ENCODE assay signal across 8 cellular contexts in the genomic region with DNA sequence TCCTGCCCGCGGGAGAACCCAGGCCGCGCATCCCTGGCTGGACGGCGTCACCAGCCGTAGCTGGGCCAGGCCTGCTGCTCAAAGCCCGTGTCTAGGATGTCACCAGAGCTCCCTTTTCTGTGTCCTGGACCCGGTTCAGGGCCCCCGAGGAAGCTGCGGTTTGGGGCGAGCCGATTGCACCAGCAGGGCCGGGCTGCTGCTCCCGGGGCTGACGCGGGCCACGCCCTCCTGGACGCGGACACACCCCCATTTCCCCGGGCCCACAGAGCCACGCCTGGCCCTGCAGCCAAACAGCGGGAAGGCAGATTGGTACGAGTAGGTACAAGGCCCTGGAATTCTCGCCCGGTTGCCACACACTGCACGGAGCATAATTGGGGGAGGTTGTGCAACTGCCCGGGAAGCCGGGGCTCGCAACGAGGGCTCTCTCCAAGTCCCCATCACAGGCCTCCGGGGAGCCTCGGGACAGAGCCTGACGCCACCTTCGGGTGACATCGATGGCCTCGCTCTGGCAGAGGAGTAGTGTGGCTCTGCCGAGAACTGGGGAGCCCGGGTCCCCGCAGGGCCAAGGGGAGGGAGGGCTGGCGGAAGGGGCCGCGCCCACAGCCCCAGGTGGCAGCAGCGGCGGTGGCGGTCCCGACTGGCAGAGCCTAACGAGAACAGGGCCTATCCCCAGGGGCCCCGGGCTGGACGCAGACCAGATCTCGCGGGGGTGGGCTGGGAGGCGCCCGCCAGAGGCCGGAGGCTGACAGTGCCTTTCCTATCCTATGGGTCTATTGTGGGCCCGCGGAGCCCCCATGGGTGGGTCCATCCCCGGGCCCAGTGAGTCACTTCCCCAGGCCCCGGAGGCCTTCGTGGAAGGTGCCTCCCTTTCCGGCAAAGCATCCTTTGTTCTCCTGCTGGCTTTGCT. TPM values are rescaled to one million over a fixed set of nuclear protein-coding genes. Genes with fewer than 3 reads are reported as not detected.
DNase-seq lines count a peak whose midpoint lies in the region; ATAC-seq, FAIRE-seq and TF ChIP-seq lines count a peak whose summit lies in the region.

No MANE protein-coding gene starts in this region.

- TF ChIP-seq CTCF in A549 (IDR thresholded peaks at IDR 0.05) (peak; percentile 13; the same call in 1 of the 3 replicates), Peyer's patch (IDR thresholded peaks at IDR 0.05) (peak in 2 of 6 experiments; percentile 13 to 21)

- WGBS in A549 (ENCODE audit: missing lambda C conversion rate), result 40% methylated on average over 60 of the region's 61 CpGs

- CTCF ChIA-PET in A549 (lab: Yijun Ruan, JAX), result interaction anchor here (0.7 to 5.3 kb wide), 12 partner anchors 24 to 326 kb away, joined by 3 to 44 read pairs (median 4); a partner anchor contains a TSS

- TF ChIP-seq POLR2A in A549 (IDR thresholded peaks at IDR 0.05; ENCODE audit: low read length), result no peak
- TF ChIP-seq POLR2A in Peyer's patch (IDR thresholded peaks at IDR 0.05), result no peak

- H3K4me1 ChIP-seq in A549 (peaks cover 24% of the 10 kb centered on the region), Peyer's patch (peaks cover 0 to 19% (median 6%) of the 10 kb centered on the region in 4 donors)

- intact Hi-C loops in cardiac septum (cut with DNase I), result loop anchor here (1.0 kb wide), 2 partner anchors 25 to 85 kb away; no protein-coding TSS in a partner anchor
- intact Hi-C loops in posterior vena cava (cut with DNase I), result no loop called here

- H3K27me3 ChIP-seq in Peyer's patch, result no peaks in the 10 kb centered on the region

- DNase-seq in A549 (ENCODE audit: low read depth in 1 of 2, low spot score in 1 of 2) (peak; percentile 76 to 93), Peyer's patch (peak; percentile 69 to 86 (median 80)), cardiac septum (ENCODE audit: low spot score) (peak; percentile 92), posterior vena cava (ENCODE audit: low spot score) (peak; percentile 95)
- peak; percentile 53 for DNase-seq in activated naive CD4-positive, alpha-beta T cell treated with anti-CD3 and anti-CD28 coated beads, Interleukin-2, amount 50 U/mL, for 16 hours

- TF ChIP-seq EP300 in A549 (IDR thresholded peaks at IDR 0.05), result no peak

- H3K27ac ChIP-seq in A549 (peak overlapping the region; percentile 67 to 84), Peyer's patch (peak overlapping the region; percentile 31 to 58 (median 43))

- POLR2A ChIA-PET in A549 (lab: Yijun Ruan, JAX), result interaction anchor here (1.7 to 2.0 kb wide), 3 partner anchors 16 to 25 kb away, joined by 6 to 14 read pairs (median 6); a partner anchor contains a TSS

- no peaks in the 10 kb centered on the region for H3K36me3 ChIP-seq in Peyer's patch

- no peaks in the 10 kb centered on the region for H3K9me3 ChIP-seq in A549
- no peaks in the 10 kb centered on the region for H3K9me3 ChIP-seq in Peyer's patch

- ATAC-seq in A549 (peak; percentile 90 to 92), GM21825 (IDR thresholded peaks at IDR 0.05; ENCODE audit: unreplicated experiment) (peak; percentile 78), GM21447 (IDR thresholded peaks at IDR 0.05; ENCODE audit: unreplicated experiment) (no peak), GM21515 (IDR thresholded peaks at IDR 0.05; ENCODE audit: unreplicated experiment) (no peak)

- FAIRE-seq in A549 (lab: Jason Lieb, UNC), result no peak

- H3K4me3 ChIP-seq in A549, result peak overlapping the region; percentile 35
- H3K4me3 ChIP-seq in Peyer's patch, result peak overlapping the region; percentile 6 to 47 (median 38)

- peak in 1 of 2 experiments; percentile 26; a peak in 1 of 5 replicates for TF ChIP-seq RAD21 in A549 (conservative IDR thresholded peaks at IDR 0.05 in 1 of 2, IDR thresholded peaks at IDR 0.05 in 1 of 2)

- H3K4me2 ChIP-seq in A549, result peak overlapping the region; percentile 81

TF ChIP-seq in A549, 52 proteins besides CTCF, POLR2A, EP300 and RAD21:
- TF ChIP-seq JUN (IDR thresholded peaks at IDR 0.05), result peak in 1 of 2 experiments; percentile 50; a peak in 3 of 5 replicates
- no peak for TF ChIP-seq MAFK (IDR thresholded peaks at IDR 0.05; ENCODE audit: partially characterized antibody)
- TF ChIP-seq CEBPB (IDR thresholded peaks at IDR 0.05), result peak; percentile 77 to 78; a peak in 3 of 4 replicates
- TF ChIP-seq GATA3 (IDR thresholded peaks at IDR 0.05; ENCODE audit: borderline replicate concordance), result no peak
- no peak for TF ChIP-seq BHLHE40 (IDR thresholded peaks at IDR 0.05; ENCODE audit: low read depth, low read length)
- TF ChIP-seq, protein P1, sequence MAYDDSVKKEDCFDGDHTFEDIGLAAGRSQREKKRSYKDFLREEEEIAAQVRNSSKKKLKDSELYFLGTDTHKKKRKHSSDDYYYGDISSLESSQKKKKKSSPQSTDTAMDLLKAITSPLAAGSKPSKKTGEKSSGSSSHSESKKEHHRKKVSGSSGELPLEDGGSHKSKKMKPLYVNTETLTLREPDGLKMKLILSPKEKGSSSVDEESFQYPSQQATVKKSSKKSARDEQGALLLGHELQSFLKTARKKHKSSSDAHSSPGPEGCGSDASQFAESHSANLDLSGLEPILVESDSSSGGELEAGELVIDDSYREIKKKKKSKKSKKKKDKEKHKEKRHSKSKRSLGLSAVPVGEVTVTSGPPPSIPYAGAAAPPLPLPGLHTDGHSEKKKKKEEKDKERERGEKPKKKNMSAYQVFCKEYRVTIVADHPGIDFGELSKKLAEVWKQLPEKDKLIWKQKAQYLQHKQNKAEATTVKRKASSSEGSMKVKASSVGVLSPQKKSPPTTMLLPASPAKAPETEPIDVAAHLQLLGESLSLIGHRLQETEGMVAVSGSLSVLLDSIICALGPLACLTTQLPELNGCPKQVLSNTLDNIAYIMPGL (CRISPR knock-in tag; IDR thresholded peaks at IDR 0.05; ENCODE audit: borderline replicate concordance), result no peak
- no peak for TF ChIP-seq ZFP36 (IDR thresholded peaks at IDR 0.05; ENCODE audit: borderline replicate concordance, partially characterized antibody)
- no peak for TF ChIP-seq TFCP2L1 (CRISPR knock-in tag; IDR thresholded peaks at IDR 0.05)
- no peak for TF ChIP-seq KDM1A (IDR thresholded peaks at IDR 0.05; ENCODE audit: low read depth)
- no peak for TF ChIP-seq KDM5A (IDR thresholded peaks at IDR 0.05)
- no peak for TF ChIP-seq RCOR1 (IDR thresholded peaks at IDR 0.05; ENCODE audit: low read depth, low read length)
- no peak for TF ChIP-seq NR3C1 (IDR thresholded peaks at IDR 0.05)
- no peak for TF ChIP-seq FOSB (CRISPR knock-in tag; IDR thresholded peaks at IDR 0.05)
- TF ChIP-seq, protein P2, sequence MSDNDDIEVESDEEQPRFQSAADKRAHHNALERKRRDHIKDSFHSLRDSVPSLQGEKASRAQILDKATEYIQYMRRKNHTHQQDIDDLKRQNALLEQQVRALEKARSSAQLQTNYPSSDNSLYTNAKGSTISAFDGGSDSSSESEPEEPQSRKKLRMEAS (IDR thresholded peaks at IDR 0.05), result peak; percentile 75
- TF ChIP-seq, protein P3, sequence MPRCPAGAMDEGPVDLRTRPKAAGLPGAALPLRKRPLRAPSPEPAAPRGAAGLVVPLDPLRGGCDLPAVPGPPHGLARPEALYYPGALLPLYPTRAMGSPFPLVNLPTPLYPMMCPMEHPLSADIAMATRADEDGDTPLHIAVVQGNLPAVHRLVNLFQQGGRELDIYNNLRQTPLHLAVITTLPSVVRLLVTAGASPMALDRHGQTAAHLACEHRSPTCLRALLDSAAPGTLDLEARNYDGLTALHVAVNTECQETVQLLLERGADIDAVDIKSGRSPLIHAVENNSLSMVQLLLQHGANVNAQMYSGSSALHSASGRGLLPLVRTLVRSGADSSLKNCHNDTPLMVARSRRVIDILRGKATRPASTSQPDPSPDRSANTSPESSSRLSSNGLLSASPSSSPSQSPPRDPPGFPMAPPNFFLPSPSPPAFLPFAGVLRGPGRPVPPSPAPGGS (IDR thresholded peaks at IDR 0.05), result no peak
- TF ChIP-seq, protein P4, sequence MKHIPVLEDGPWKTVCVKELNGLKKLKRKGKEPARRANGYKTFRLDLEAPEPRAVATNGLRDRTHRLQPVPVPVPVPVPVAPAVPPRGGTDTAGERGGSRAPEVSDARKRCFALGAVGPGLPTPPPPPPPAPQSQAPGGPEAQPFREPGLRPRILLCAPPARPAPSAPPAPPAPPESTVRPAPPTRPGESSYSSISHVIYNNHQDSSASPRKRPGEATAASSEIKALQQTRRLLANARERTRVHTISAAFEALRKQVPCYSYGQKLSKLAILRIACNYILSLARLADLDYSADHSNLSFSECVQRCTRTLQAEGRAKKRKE (CRISPR knock-in tag; IDR thresholded peaks at IDR 0.05; ENCODE audit: low read depth), result no peak
- TF ChIP-seq, protein P5, sequence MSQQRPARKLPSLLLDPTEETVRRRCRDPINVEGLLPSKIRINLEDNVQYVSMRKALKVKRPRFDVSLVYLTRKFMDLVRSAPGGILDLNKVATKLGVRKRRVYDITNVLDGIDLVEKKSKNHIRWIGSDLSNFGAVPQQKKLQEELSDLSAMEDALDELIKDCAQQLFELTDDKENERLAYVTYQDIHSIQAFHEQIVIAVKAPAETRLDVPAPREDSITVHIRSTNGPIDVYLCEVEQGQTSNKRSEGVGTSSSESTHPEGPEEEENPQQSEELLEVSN (IDR thresholded peaks at IDR 0.05; ENCODE audit: borderline replicate concordance, low read depth), result peak; percentile 83
- no peak for TF ChIP-seq FOSL2 (IDR thresholded peaks at IDR 0.05)
- no peak for TF ChIP-seq FOSL2 (CRISPR knock-in tag; IDR thresholded peaks at IDR 0.05)
- no peak for TF ChIP-seq SREBF2 (IDR thresholded peaks at IDR 0.05)

RNA-seq across cellular contexts. Expression of a gene that starts 23.5 kb away (rescaled TPM):
- polyA plus RNA-seq in A549 (2011; rRNA removed) (54.0 and 55.7 TPM in 2 replicates), A549 (2017; fragmentation: RNase III; extraction: RNeasy Plus Mini Kit Qiagen cat#74134 plus additional on column Dnase treatment) (53.4 to 56.5 TPM (median 55.7 TPM) in 3 replicates)
- 122 and 161 TPM in 2 replicates for polyA plus RNA-seq in A549 (2012; cell fraction: cytosol; rRNA removed)
- 266 and 321 TPM in 2 replicates for polyA plus RNA-seq in A549 (2012; cell fraction: nucleus; rRNA removed)
- 48.2 and 48.5 TPM in 2 replicates for polyA minus RNA-seq in A549 (2011; rRNA and poly(A)+ RNA removed)
- total RNA-seq in Peyer's patch (10 to 100 TPM in 3 of 4 donors, 1 to 10 TPM in 1; 5.4 to 33.5 (median 21.6) TPM), cardiac septum (20.2 TPM), posterior vena cava (10 to 100 TPM; 56.3 to 62.9 TPM)

Comparison
In these comparisons a context has a peak if more than half of its experiments do, and no peak if none do; other contexts are left out.
1. ATAC-seq: peak in A549 (2 of 2) and GM21825 (single experiment); none in GM21447 (single experiment) and GM21515 (single experiment).
2. Peak in every context shown above with its lines, with median percentiles within 50 percentile points of each other: DNase-seq.